In the genomic region with DNA sequence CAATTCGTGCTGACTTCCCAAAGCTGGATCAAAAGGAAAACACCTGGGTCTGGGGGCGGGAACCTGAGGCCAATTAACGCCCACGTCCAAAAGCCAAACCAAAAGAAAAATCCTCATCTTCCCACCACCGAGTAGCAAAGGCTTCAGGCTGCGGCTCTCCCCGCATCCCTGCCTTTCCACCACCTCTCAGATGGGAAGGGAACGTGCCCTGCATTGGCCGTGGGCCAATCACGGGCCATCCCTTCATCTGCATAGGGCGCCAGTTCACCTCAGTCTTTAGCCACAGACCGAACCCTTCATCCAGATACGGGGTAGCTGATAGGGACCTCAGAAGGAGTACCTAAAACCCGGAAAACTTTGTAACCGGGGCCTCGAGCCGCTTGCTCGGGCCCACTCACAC, we compare ENCODE assay signal across 8 cellular contexts. TPM values are rescaled to one million over a fixed set of nuclear protein-coding genes. Genes with fewer than 3 reads are reported as not detected.
DNase-seq lines count a peak whose midpoint lies in the region; ATAC-seq and TF ChIP-seq lines count a peak whose summit lies in the region.

No MANE protein-coding gene starts in this region.

- H3K9me3 ChIP-seq in heart left ventricle: no peaks in the 10 kb centered on the region

- peak overlapping the region; percentile 39 for H3K9ac ChIP-seq in rectal smooth muscle tissue (ENCODE audit: low read length)

- no peak for TF ChIP-seq POLR2A in heart left ventricle (IDR thresholded peaks at IDR 0.05)

- CTCF ChIA-PET in activated CD8-positive, alpha-beta T cell treated with anti-CD3 and anti-CD28 coated beads for 36 hours (lab: Charles Lee): interaction anchor here (0.5 to 1.9 kb wide), 12 partner anchors 8 to 435 kb away, joined by 3 to 8 read pairs (median 3); no protein-coding TSS in a partner anchor

- no peak for TF ChIP-seq CTCF in activated CD8-positive, alpha-beta T cell treated with anti-CD3 and anti-CD28 coated beads for 36 hours (IDR thresholded peaks at IDR 0.05)
- no peak for TF ChIP-seq CTCF in heart left ventricle (IDR thresholded peaks at IDR 0.05)

- peak overlapping the region; percentile 51 to 95 (median 78) for H3K4me3 ChIP-seq in heart left ventricle
- peak overlapping the region; percentile 96 for H3K4me3 ChIP-seq in rectal smooth muscle tissue (ENCODE audit: low read length)

- 4 to 7% (median 4%) methylated on average over 18 of the region's 18 CpGs for WGBS in heart left ventricle, 4 donors

- H3K27ac Mint-ChIP-seq in activated CD8-positive, alpha-beta T cell treated with anti-CD3 and anti-CD28 coated beads for 36 hours: peak overlapping the region; percentile 97

- intact Hi-C loops in activated CD8-positive, alpha-beta T cell treated with anti-CD3 and anti-CD28 coated beads for 36 hours (cut with micrococcal nuclease): no loop called here
- intact Hi-C loops in heart left ventricle (cut with DNase I): loop anchor here in 5 of 10 donors (2.0 to 10.0 kb wide), 3 partner anchors 213 to 215 kb away; no protein-coding TSS in a partner anchor

- H3K4me1 Mint-ChIP-seq in activated CD8-positive, alpha-beta T cell treated with anti-CD3 and anti-CD28 coated beads for 36 hours (ENCODE audit: low read depth): peaks cover 25% of the 10 kb centered on the region

- peaks cover 0 to 22% (median 11%) of the 10 kb centered on the region in 12 donors for H3K4me1 ChIP-seq in heart left ventricle
- peaks cover 7% of the 10 kb centered on the region for H3K4me1 ChIP-seq in rectal smooth muscle tissue (ENCODE audit: control insufficient read depth, insufficient read depth, low read length)

- H3K36me3 ChIP-seq in heart left ventricle (peaks cover 0 to 15% (median 5%) of the 10 kb centered on the region in 9 donors), rectal smooth muscle tissue (ENCODE audit: control insufficient read depth, insufficient read depth, low read length) (no peaks in the 10 kb centered on the region)

- DNase-seq in stimulated activated CD4-positive, alpha-beta T cell treated with anti-CD3 and anti-CD28 coated beads, Interleukin-15, amount 100 ng/mL, for 24 hours: peak; percentile 3
- DNase-seq in stimulated activated CD4-positive, alpha-beta T cell treated with anti-CD3 and anti-CD28 coated beads, Interleukin-2, amount 100 ng/mL, for 24 hours: no peak
- DNase-seq in activated CD8-positive, alpha-beta T cell treated with anti-CD3 and anti-CD28 coated beads for 36 hours: peak; percentile 12
- DNase-seq in heart left ventricle: no peak
- DNase-seq in NCI-H526 treated with DMSO at 0.1 percent for 48 hours (lab: John Stamatoyannopoulos, UW): no peak
- no peak for DNase-seq in A172 (ENCODE audit: low spot score)

- POLR2A ChIA-PET in activated CD8-positive, alpha-beta T cell treated with anti-CD3 and anti-CD28 coated beads for 36 hours (lab: Charles Lee): interaction anchor here (0.9 kb wide), 1 partner anchor 341 kb away, joined by 3 read pairs; no protein-coding TSS in a partner anchor

- H3K27me3 ChIP-seq in heart left ventricle (peaks cover 0 to 27% (median 4%) of the 10 kb centered on the region in 9 donors), rectal smooth muscle tissue (ENCODE audit: control insufficient read depth, insufficient read depth, low read length) (no peaks in the 10 kb centered on the region)

- peak overlapping the region in 4 of 12 donors; percentile 42 to 76 (median 68) for H3K27ac ChIP-seq in heart left ventricle
- no peak overlapping the region for H3K27ac ChIP-seq in rectal smooth muscle tissue (ENCODE audit: low read depth, low read length)

- no peaks in the 10 kb centered on the region for H3K36me3 Mint-ChIP-seq in activated CD8-positive, alpha-beta T cell treated with anti-CD3 and anti-CD28 coated beads for 36 hours (ENCODE audit: low read depth)

- ATAC-seq in activated CD8-positive, alpha-beta T cell treated with anti-CD3 and anti-CD28 coated beads for 36 hours: no peak
- peak in 2 of 4 donors; percentile 16 to 30 for ATAC-seq in heart left ventricle
- ATAC-seq in GM21423 (IDR thresholded peaks at IDR 0.05; ENCODE audit: unreplicated experiment): no peak

- peaks cover 11% of the 10 kb centered on the region for H3K27me3 Mint-ChIP-seq in activated CD8-positive, alpha-beta T cell treated with anti-CD3 and anti-CD28 coated beads for 36 hours

- H3K9me3 Mint-ChIP-seq in activated CD8-positive, alpha-beta T cell treated with anti-CD3 and anti-CD28 coated beads for 36 hours: no peaks in the 10 kb centered on the region

- H3K4me3 Mint-ChIP-seq in activated CD8-positive, alpha-beta T cell treated with anti-CD3 and anti-CD28 coated beads for 36 hours: peak overlapping the region; percentile 99

RNA-seq across cellular contexts. Expression of gene PRPF18, which starts 0.6 kb away (rescaled TPM):
- total RNA-seq in activated CD8-positive, alpha-beta T cell treated with anti-CD3 and anti-CD28 coated beads for 36 hours: 10 to 100 TPM; 17.9 to 18.4 TPM
- total RNA-seq in heart left ventricle: 10 to 100 TPM; 12.3 to 16.3 (median 14.7) TPM
- polyA plus RNA-seq in heart left ventricle: 10 to 100 TPM in 1 of 2 donors, 1 to 10 TPM in 1; 8.9 to 19.1 TPM
- total RNA-seq in A172 (2014; rRNA removed; shearing (Covaris generic)): 48.2 and 57.8 TPM in 2 replicates

RNA-seq across cellular contexts. Expression of gene BEND7, which starts 58.6 kb away (rescaled TPM):
- not detected for total RNA-seq in activated CD8-positive, alpha-beta T cell treated with anti-CD3 and anti-CD28 coated beads for 36 hours
- 10 to 100 TPM in 8 of 9 donors, 1 to 10 TPM in 1; 9.5 to 30.5 (median 13.0) TPM for total RNA-seq in heart left ventricle
- polyA plus RNA-seq in heart left ventricle: 1 to 10 TPM; 5.5 to 9.2 TPM
- 22.0 and 44.2 TPM in 2 replicates for total RNA-seq in A172 (2014; rRNA removed; shearing (Covaris generic))

Comparison
In these comparisons a context has a peak if more than half of its experiments do, and no peak if none do; other contexts are left out.
1. DNase-seq: peak in stimulated activated CD4-positive, alpha-beta T cell treated with anti-CD3 and anti-CD28 coated beads, Interleukin-15, amount 100 ng/mL, for 24 hours (single experiment) and activated CD8-positive, alpha-beta T cell treated with anti-CD3 and anti-CD28 coated beads for 36 hours (single experiment); none in stimulated activated CD4-positive, alpha-beta T cell treated with anti-CD3 and anti-CD28 coated beads, Interleukin-2, amount 100 ng/mL, for 24 hours (0 of 2), heart left ventricle (0 of 5), NCI-H526 treated with DMSO at 0.1 percent for 48 hours (single experiment) and A172 (single experiment).
2. RNA of gene BEND7, which starts 58.6 kb away (total RNA-seq): 22.0 to 44.2 TPM in A172 and 9.5 to 30.5 TPM in heart left ventricle; not detected in activated CD8-positive, alpha-beta T cell treated with anti-CD3 and anti-CD28 coated beads for 36 hours; every median in the first group is over 10 times any median in the second.